22 cellular contexts compared by ENCODE assay signal in the genomic region with DNA sequence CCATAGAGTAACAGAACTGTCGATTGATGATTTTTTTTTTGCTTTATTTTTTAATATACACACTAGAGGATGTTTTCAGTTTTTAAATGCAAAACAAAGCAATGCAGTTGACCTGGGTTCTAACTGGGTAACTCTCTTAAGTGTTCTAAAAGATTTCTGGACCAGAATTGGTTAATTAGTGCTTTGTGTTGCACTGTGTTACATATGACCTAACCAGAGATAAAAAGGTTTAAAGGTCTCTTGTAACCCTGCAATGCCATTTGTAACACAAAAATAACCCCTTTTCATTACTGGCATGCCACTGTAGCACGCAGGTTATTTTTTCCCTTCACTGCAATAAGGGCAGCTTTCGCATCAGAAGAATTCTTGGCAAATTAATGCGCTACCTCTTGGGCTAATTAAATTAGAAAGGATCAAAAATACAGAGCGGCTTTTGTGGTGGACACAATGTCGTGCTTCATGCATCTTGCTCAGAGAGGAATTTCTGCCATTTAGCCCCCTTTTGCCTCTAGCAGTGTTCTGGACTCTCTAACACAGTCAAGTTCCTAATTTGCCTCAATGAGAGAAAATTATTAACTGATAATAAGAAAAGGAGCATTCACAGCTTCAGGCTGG.
DNase-seq lines count a peak whose midpoint lies in the region; ATAC-seq and TF ChIP-seq lines count a peak whose summit lies in the region.
"Had no signal": no experiment of that assay in that cellular context is flagged by ENCODE, and none has a peak within 500 bp of the region (broad histone marks: within the 10 kb centered on the region; RNA-seq: fewer than 3 reads in every experiment).

No MANE protein-coding gene starts in this region.

- H3K27ac Mint-ChIP-seq in natural killer cell treated with Interleukin-12 subunit alpha and Interleukin-12 subunit beta and Interleukin-15 and Interleukin-18, amount 100 ng/mL, for 72 hours, result no peak overlapping the region
- H3K27ac Mint-ChIP-seq: CD8-positive, alpha-beta memory T cell had no signal

- DNase-seq in HuH-7 (ENCODE audit: low spot score) (peak; percentile 3), astrocyte of the hippocampus (ENCODE audit: low read depth, low spot score) (peak; percentile 33), left kidney (ENCODE audit: low read depth, low spot score) (peak; percentile 20), retina (peak; percentile 65), foreskin fibroblast (no peak)
- no peak for DNase-seq in natural killer cell treated with Interleukin-12 subunit alpha and Interleukin-12 subunit beta and Interleukin-15 and Interleukin-18, amount 100 ng/mL, for 72 hours (ENCODE audit: low spot score)
- DNase-seq: CD8-positive, alpha-beta memory T cell; DMS79; MG63; NCI-H1092 treated with DMSO at 0.1 percent for 48 hours; NCI-H2081; NCI-H2171 treated with DMSO at 0.1 percent for 48 hours; NCI-H446 treated with DMSO at 0.1 percent for 48 hours; NCI-H69; OCI-M1; RPMI8226; SHP77 treated with DMSO at 0.1 percent for 48 hours had no signal

- no peak for TF ChIP-seq CTCF in foreskin fibroblast (IDR thresholded peaks at IDR 0.05; ENCODE audit: low read depth, low read length)

- H3K4me3 ChIP-seq in foreskin fibroblast (ENCODE audit: low read depth in 1 of 2, low read length in 2 of 2), result no peak overlapping the region
- H3K4me3 ChIP-seq: BLaER1 treated with 17β-estradiol and CSF1 and Interleukin-3, amounts not matched to agents 10 nM and 100 nM; HAP-1; MG63 had no signal

- peaks cover 5% of the 10 kb centered on the region for H3K36me3 Mint-ChIP-seq in natural killer cell treated with Interleukin-12 subunit alpha and Interleukin-12 subunit beta and Interleukin-15 and Interleukin-18, amount 100 ng/mL, for 72 hours
- H3K36me3 Mint-ChIP-seq: CD8-positive, alpha-beta memory T cell had no signal

- H3K27me3 Mint-ChIP-seq in natural killer cell treated with Interleukin-12 subunit alpha and Interleukin-12 subunit beta and Interleukin-15 and Interleukin-18, amount 100 ng/mL, for 72 hours, result peaks cover 7 to 18% of the 10 kb centered on the region in 2 donors

- no peaks in the 10 kb centered on the region for H3K9me3 Mint-ChIP-seq in natural killer cell treated with Interleukin-12 subunit alpha and Interleukin-12 subunit beta and Interleukin-15 and Interleukin-18, amount 100 ng/mL, for 72 hours
- H3K9me3 Mint-ChIP-seq: CD8-positive, alpha-beta memory T cell had no signal

- H3K4me3 Mint-ChIP-seq in natural killer cell treated with Interleukin-12 subunit alpha and Interleukin-12 subunit beta and Interleukin-15 and Interleukin-18, amount 100 ng/mL, for 72 hours, result no peak overlapping the region
- H3K4me3 Mint-ChIP-seq: CD8-positive, alpha-beta memory T cell had no signal

- H3K4me1 Mint-ChIP-seq in natural killer cell treated with Interleukin-12 subunit alpha and Interleukin-12 subunit beta and Interleukin-15 and Interleukin-18, amount 100 ng/mL, for 72 hours (ENCODE audit: low read depth in 2 of 2), result peaks cover 0 to 2% of the 10 kb centered on the region in 2 donors
- H3K4me1 Mint-ChIP-seq: CD8-positive, alpha-beta memory T cell had no signal

- ATAC-seq in GM21423 (IDR thresholded peaks at IDR 0.05; ENCODE audit: unreplicated experiment) (no peak), GM18867 (IDR thresholded peaks at IDR 0.05; ENCODE audit: unreplicated experiment) (no peak)
- ATAC-seq in natural killer cell treated with Interleukin-12 subunit alpha and Interleukin-12 subunit beta and Interleukin-15 and Interleukin-18, amount 100 ng/mL, for 72 hours, result no peak
- ATAC-seq: SK-N-SH treated with all-trans-retinoic acid at 6 μM for 48 hours had no signal

Comparison
In these comparisons a context has a peak if more than half of its experiments do, and no peak if none do; other contexts are left out.
1. DNase-seq: peak in HuH-7 (single experiment), astrocyte of the hippocampus (single experiment), left kidney (single experiment) and retina (single experiment); none in foreskin fibroblast (0 of 2) and natural killer cell treated with Interleukin-12 subunit alpha and Interleukin-12 subunit beta and Interleukin-15 and Interleukin-18, amount 100 ng/mL, for 72 hours (single experiment).